ENCODE assay signal across 10 cellular contexts in genomic region chr7:128404143-128404681, GRCh38. TPM values are rescaled to one million over a fixed set of nuclear protein-coding genes. Genes with fewer than 3 reads are reported as not detected.
DNase-seq lines count a peak whose midpoint lies in the region; ATAC-seq and TF ChIP-seq lines count a peak whose summit lies in the region.
"Had no signal": no experiment of that assay in that cellular context is flagged by ENCODE, and none has a peak within 500 bp of the region (broad histone marks: within the 10 kb centered on the region; RNA-seq: fewer than 3 reads in every experiment).

No MANE protein-coding gene starts in this region.

- no peak for ATAC-seq in activated naive CD8-positive, alpha-beta T cell treated with anti-CD3 and anti-CD28 coated beads, Interleukin-2, amount 50 U/mL, for 24 hours
- ATAC-seq in body of pancreas = no peak
- no peak for ATAC-seq in GM21381 (IDR thresholded peaks at IDR 0.05; ENCODE audit: unreplicated experiment)

- CTCF ChIA-PET in BJ (lab: Yijun Ruan, JAX) (interaction anchor here (0.9 to 12.2 kb wide), 10 partner anchors 11 to 57 kb away, joined by 3 to 197 read pairs (median 4); no protein-coding TSS in a partner anchor), HEK293 (lab: Yijun Ruan, JAX) (interaction anchor here (0.5 to 6.1 kb wide), 6 partner anchors 16 to 735 kb away, joined by 3 to 68 read pairs (median 3); no protein-coding TSS in a partner anchor)

- peak overlapping the region; percentile 82 for H3K4me3 ChIP-seq in BJ (ENCODE audit: low read depth, low read length)
- H3K4me3 ChIP-seq in HEK293 (ENCODE audit: low read depth, low read length) = no peak overlapping the region
- H3K4me3 ChIP-seq in body of pancreas = no peak overlapping the region

- peak overlapping the region; percentile 84 for H3K27ac Mint-ChIP-seq in activated naive CD8-positive, alpha-beta T cell treated with anti-CD3 and anti-CD28 coated beads, Interleukin-2, amount 50 U/mL, for 24 hours
- no peak overlapping the region for H3K27ac Mint-ChIP-seq in mesothelial cell of epicardium

- no peaks in the 10 kb centered on the region; the same call in 1 of the 2 replicates for H3K4me1 ChIP-seq in HEK293 (ENCODE audit: control insufficient read depth, insufficient read depth, low read length)
- peaks cover 24% of the 10 kb centered on the region for H3K4me1 ChIP-seq in body of pancreas

- peak overlapping the region; percentile 89 for H3K4me3 Mint-ChIP-seq in activated naive CD8-positive, alpha-beta T cell treated with anti-CD3 and anti-CD28 coated beads, Interleukin-2, amount 50 U/mL, for 24 hours
- peak overlapping the region; percentile 54 for H3K4me3 Mint-ChIP-seq in mesothelial cell of epicardium

- H3K36me3 Mint-ChIP-seq in activated naive CD8-positive, alpha-beta T cell treated with anti-CD3 and anti-CD28 coated beads, Interleukin-2, amount 50 U/mL, for 24 hours (ENCODE audit: low read depth) = peaks cover 9% of the 10 kb centered on the region
- peaks cover 9% of the 10 kb centered on the region for H3K36me3 Mint-ChIP-seq in mesothelial cell of epicardium

- POLR2A ChIA-PET in BJ (lab: Charles Lee) (no interaction called here), HEK293 (lab: Yijun Ruan, JAX) (interaction anchor here (0.6 kb wide), 1 partner anchor 225 kb away, joined by 3 read pairs; no protein-coding TSS in a partner anchor)

- intact Hi-C loops in body of pancreas (cut with DNase I) = no loop called here

- peaks cover 32% of the 10 kb centered on the region for H3K4me1 Mint-ChIP-seq in activated naive CD8-positive, alpha-beta T cell treated with anti-CD3 and anti-CD28 coated beads, Interleukin-2, amount 50 U/mL, for 24 hours
- H3K4me1 Mint-ChIP-seq in mesothelial cell of epicardium = peaks cover 33% of the 10 kb centered on the region

- no peak overlapping the region for H3K27ac ChIP-seq in HEK293 (ENCODE audit: extremely low read depth, low read depth, low read length)
- H3K27ac ChIP-seq in body of pancreas = no peak overlapping the region

- DNase-seq in BJ (ENCODE audit: low read depth) (no peak), mesothelial cell of epicardium (ENCODE audit: low spot score in 2 of 2, unreplicated experiment in 2 of 2) (no peak), cerebellum (ENCODE audit: low spot score) (no peak), body of pancreas (no peak), SHP77 treated with DMSO at 0.1 percent for 48 hours (lab: John Stamatoyannopoulos, UW) (no peak)
- no peak for DNase-seq in activated naive CD8-positive, alpha-beta T cell treated with anti-CD3 and anti-CD28 coated beads, Interleukin-2, amount 50 U/mL, for 24 hours
- DNase-seq: effector CD4-positive, alpha-beta T cell; NCI-H1436 treated with DMSO at 0.1 percent for 48 hours had no signal

- TF ChIP-seq CTCF in BJ (IDR thresholded peaks at IDR 0.05; ENCODE audit: insufficient read depth, low read depth, low read length) = no peak
- no peak for TF ChIP-seq CTCF in HEK293 (tag by site-specific recombination; IDR thresholded peaks at IDR 0.05)
- no peak for TF ChIP-seq CTCF in mesothelial cell of epicardium (IDR thresholded peaks at IDR 0.05; ENCODE audit: unreplicated experiment)
- no peak for TF ChIP-seq CTCF in body of pancreas (IDR thresholded peaks at IDR 0.05)

- H3K9me3 ChIP-seq in HEK293 (ENCODE audit: control insufficient read depth, insufficient read depth, low read depth, low read length) (no peaks in the 10 kb centered on the region), body of pancreas (no peaks in the 10 kb centered on the region)

- H3K9me3 Mint-ChIP-seq in activated naive CD8-positive, alpha-beta T cell treated with anti-CD3 and anti-CD28 coated beads, Interleukin-2, amount 50 U/mL, for 24 hours = no peaks in the 10 kb centered on the region
- H3K9me3 Mint-ChIP-seq in mesothelial cell of epicardium = no peaks in the 10 kb centered on the region

- H3K27me3 ChIP-seq in BJ (ENCODE audit: control insufficient read depth, insufficient read depth, low read length) = no peaks in the 10 kb centered on the region
- no peaks in the 10 kb centered on the region for H3K27me3 ChIP-seq in body of pancreas

- WGBS in body of pancreas, 2 donors = 72 to 79% methylated on average over 6 to 9 of the region's 9 CpGs

- TF ChIP-seq POLR2A in body of pancreas (IDR thresholded peaks at IDR 0.05) = no peak

- peaks cover 3% of the 10 kb centered on the region for H3K27me3 Mint-ChIP-seq in activated naive CD8-positive, alpha-beta T cell treated with anti-CD3 and anti-CD28 coated beads, Interleukin-2, amount 50 U/mL, for 24 hours
- no peaks in the 10 kb centered on the region for H3K27me3 Mint-ChIP-seq in mesothelial cell of epicardium (ENCODE audit: low read depth)

- H3K36me3 ChIP-seq in BJ (ENCODE audit: control insufficient read depth, insufficient read depth, low read length) (peaks cover 15% of the 10 kb centered on the region), HEK293 (ENCODE audit: control insufficient read depth in 2 of 2, insufficient read depth in 1 of 2, low read length in 2 of 2) (peaks cover 4 to 39% of the 10 kb centered on the region in 2 experiments; a peak in 2 of 3 replicates), body of pancreas (replicated peaks in 1 of 2; ENCODE audit: insufficient read depth in 1 of 2, low read depth in 2 of 2) (peaks cover 0 to 10% of the 10 kb centered on the region in 2 donors)

TF ChIP-seq in HEK293, 187 proteins besides CTCF, POLR2A, EP300 and RAD21 (continues in another document):
- peak; percentile 62 for TF ChIP-seq GLIS2 (tag by site-specific recombination; IDR thresholded peaks at IDR 0.05)
- peak; percentile 63 for TF ChIP-seq GLIS1 (tag by site-specific recombination; IDR thresholded peaks at IDR 0.05)
- 0 out of 2 replicates have a peak, but pooled peaks have one; percentile 20 for TF ChIP-seq HIC1 (tag by site-specific recombination; IDR thresholded peaks at IDR 0.05)
- TF ChIP-seq ZNF600 (tag by site-specific recombination; IDR thresholded peaks at IDR 0.05) = peak; percentile 98
- no peak for TF ChIP-seq ZNF10 (tag by site-specific recombination; IDR thresholded peaks at IDR 0.05)
- TF ChIP-seq ZIC2 (tag by site-specific recombination; IDR thresholded peaks at IDR 0.05) = peak; percentile 100
- TF ChIP-seq, protein P1, sequence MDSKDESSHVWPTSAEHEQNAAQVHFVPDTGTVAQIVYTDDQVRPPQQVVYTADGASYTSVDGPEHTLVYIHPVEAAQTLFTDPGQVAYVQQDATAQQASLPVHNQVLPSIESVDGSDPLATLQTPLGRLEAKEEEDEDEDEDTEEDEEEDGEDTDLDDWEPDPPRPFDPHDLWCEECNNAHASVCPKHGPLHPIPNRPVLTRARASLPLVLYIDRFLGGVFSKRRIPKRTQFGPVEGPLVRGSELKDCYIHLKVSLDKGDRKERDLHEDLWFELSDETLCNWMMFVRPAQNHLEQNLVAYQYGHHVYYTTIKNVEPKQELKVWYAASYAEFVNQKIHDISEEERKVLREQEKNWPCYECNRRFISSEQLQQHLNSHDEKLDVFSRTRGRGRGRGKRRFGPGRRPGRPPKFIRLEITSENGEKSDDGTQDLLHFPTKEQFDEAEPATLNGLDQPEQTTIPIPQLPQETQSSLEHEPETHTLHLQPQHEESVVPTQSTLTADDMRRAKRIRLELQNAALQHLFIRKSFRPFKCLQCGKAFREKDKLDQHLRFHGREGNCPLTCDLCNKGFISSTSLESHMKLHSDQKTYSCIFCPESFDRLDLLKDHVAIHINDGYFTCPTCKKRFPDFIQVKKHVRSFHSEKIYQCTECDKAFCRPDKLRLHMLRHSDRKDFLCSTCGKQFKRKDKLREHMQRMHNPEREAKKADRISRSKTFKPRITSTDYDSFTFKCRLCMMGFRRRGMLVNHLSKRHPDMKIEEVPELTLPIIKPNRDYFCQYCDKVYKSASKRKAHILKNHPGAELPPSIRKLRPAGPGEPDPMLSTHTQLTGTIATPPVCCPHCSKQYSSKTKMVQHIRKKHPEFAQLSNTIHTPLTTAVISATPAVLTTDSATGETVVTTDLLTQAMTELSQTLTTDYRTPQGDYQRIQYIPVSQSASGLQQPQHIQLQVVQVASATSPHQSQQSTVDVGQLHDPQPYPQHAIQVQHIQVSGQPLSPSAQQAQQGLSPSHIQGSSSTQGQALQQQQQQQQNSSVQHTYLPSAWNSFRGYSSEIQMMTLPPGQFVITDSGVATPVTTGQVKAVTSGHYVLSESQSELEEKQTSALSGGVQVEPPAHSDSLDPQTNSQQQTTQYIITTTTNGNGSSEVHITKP (tag by site-specific recombination; IDR thresholded peaks at IDR 0.05) = peak; percentile 54; the same call in 1 of the 2 replicates
- TF ChIP-seq ZFP69B (tag by site-specific recombination; IDR thresholded peaks at IDR 0.05) = 0 out of 2 replicates have a peak, but pooled peaks have one; percentile 26

RNA-seq across cellular contexts. Expression of gene IMPDH1, which starts 5.6 kb away (rescaled TPM):
- polyA plus RNA-seq in BJ (2011; rRNA removed) = 65.7 and 84.5 TPM in 2 replicates
- polyA minus RNA-seq in BJ (2011; rRNA and poly(A)+ RNA removed) = 109 and 116 TPM in 2 replicates
- total RNA-seq in mesothelial cell of epicardium (39.3 to 41.9 TPM (median 41.7 TPM) in 3 replicates), cerebellum (38.3 TPM), body of pancreas (10 to 100 TPM; 23.9 to 46.1 TPM)

RNA-seq across cellular contexts. Expression of gene PRRT4, which starts 42.7 kb away (rescaled TPM):
- polyA plus RNA-seq in BJ (2011; rRNA removed) = 0.07 TPM in 1 of 2 replicates, not detected in the other
- polyA minus RNA-seq in BJ (2011; rRNA and poly(A)+ RNA removed) = not detected in 2 replicates
- total RNA-seq in mesothelial cell of epicardium (7.9 to 9.5 TPM (median 9.1 TPM) in 3 replicates), cerebellum (6.5 TPM), body of pancreas (1 to 10 TPM in 1 of 2 donors, not detected in 1; 7.6 TPM)

RNA-seq across cellular contexts. Expression of gene HILPDA, which starts 51.5 kb away (rescaled TPM):
- 16.0 and 21.5 TPM in 2 replicates for polyA plus RNA-seq in BJ (2011; rRNA removed)
- 13.0 and 14.8 TPM in 2 replicates for polyA minus RNA-seq in BJ (2011; rRNA and poly(A)+ RNA removed)
- total RNA-seq in mesothelial cell of epicardium = 25.1 to 27.1 TPM (median 25.6 TPM) in 3 replicates
- 33.6 TPM for total RNA-seq in cerebellum
- 1 to 10 TPM; 7.9 to 9.1 TPM for total RNA-seq in body of pancreas
